In the genomic region with DNA sequence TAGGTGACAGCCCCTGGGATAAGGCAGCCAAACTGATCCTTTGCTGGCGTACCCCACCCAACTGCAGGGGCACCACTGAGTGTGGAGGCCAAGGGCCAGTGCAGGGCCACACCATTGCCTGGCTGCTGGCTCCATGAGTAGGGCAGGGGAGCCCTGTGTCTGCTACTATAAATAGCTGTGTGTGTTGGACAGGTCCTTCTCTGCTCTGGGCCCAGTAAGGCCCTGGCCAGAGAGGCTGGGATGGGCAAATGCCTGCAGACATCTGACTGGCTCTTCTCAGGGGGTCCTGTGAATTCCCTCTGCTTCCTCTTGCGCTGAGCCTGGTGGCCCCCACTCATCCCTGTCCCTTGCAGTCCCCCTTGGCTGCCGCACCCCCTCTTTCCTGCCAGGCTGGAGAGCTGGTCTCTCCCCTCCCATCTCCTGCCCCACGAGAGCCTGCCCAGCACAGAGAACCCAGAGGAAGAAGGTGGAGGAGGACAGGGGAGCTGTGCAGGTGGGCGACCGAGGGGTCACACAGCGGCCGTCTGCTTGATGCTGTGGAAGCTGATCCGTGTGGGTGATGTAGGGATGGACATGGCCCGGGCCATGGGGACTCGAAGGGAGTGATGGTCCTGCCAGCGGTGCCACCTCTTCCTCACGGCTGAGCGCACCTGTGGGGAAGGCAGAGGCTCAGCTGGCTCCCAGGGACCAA, we compare ENCODE assay signal across 25 cellular contexts. TPM values are rescaled to one million over a fixed set of nuclear protein-coding genes. Genes with fewer than 3 reads are reported as not detected.
DNase-seq lines count a peak whose midpoint lies in the region; ATAC-seq, FAIRE-seq and TF ChIP-seq lines count a peak whose summit lies in the region.
"Had no signal": no experiment of that assay in that cellular context is flagged by ENCODE, and none has a peak within 500 bp of the region (broad histone marks: within the 10 kb centered on the region; RNA-seq: fewer than 3 reads in every experiment).

No MANE protein-coding gene starts in this region.

- dilution Hi-C loops in IMR-90 (cut with HindIII; ENCODE audit: low sequenced_read_pairs, unreplicated experiment) = no loop called here

- POLR2A ChIA-PET in activated naive CD8-positive, alpha-beta T cell treated with anti-CD3 and anti-CD28 coated beads, Interleukin-2, amount 10 ng/mL, durations not matched to agents 7 days and 5 days (lab: Charles Lee) = no interaction called here
- POLR2A ChIA-PET in IMR-90 (lab: Charles Lee; ENCODE audit: unreplicated experiment) = no interaction called here

- H3K27me3 Mint-ChIP-seq in activated naive CD8-positive, alpha-beta T cell treated with anti-CD3 and anti-CD28 coated beads, Interleukin-2, amount 10 ng/mL, durations not matched to agents 7 days and 5 days = no peaks in the 10 kb centered on the region
- no peaks in the 10 kb centered on the region for H3K27me3 Mint-ChIP-seq in activated naive CD8-positive, alpha-beta T cell treated with anti-CD3 and anti-CD28 coated beads, Interleukin-2, amount 50 U/mL, for 24 hours
- H3K27me3 Mint-ChIP-seq in natural killer cell (ENCODE audit: low read depth in 2 of 2) = no peaks in the 10 kb centered on the region

- TF ChIP-seq RAD21 in IMR-90 (IDR thresholded peaks at IDR 0.05; ENCODE audit: low read length) = no peak

- H2BK5ac ChIP-seq in IMR-90 (ENCODE audit: low read depth, low read length, poor library complexity, severe bottlenecking) = no peak overlapping the region

- no peaks in the 10 kb centered on the region for H3K9me3 Mint-ChIP-seq in activated naive CD8-positive, alpha-beta T cell treated with anti-CD3 and anti-CD28 coated beads, Interleukin-2, amount 10 ng/mL, durations not matched to agents 7 days and 5 days
- no peaks in the 10 kb centered on the region for H3K9me3 Mint-ChIP-seq in activated naive CD8-positive, alpha-beta T cell treated with anti-CD3 and anti-CD28 coated beads, Interleukin-2, amount 50 U/mL, for 24 hours
- no peaks in the 10 kb centered on the region for H3K9me3 Mint-ChIP-seq in natural killer cell

- no peak overlapping the region for H2AK5ac ChIP-seq in IMR-90 (ENCODE audit: low read depth, low read length)

- H2AK9ac ChIP-seq in IMR-90 (replicated peaks; ENCODE audit: low read depth, low read length, poor library complexity) = peak overlapping the region; percentile 34

- H2BK15ac ChIP-seq in IMR-90 (ENCODE audit: low read depth, low read length) = no peak overlapping the region

- H3K4me1 Mint-ChIP-seq in activated naive CD8-positive, alpha-beta T cell treated with anti-CD3 and anti-CD28 coated beads, Interleukin-2, amount 10 ng/mL, durations not matched to agents 7 days and 5 days = no peaks in the 10 kb centered on the region
- no peaks in the 10 kb centered on the region for H3K4me1 Mint-ChIP-seq in activated naive CD8-positive, alpha-beta T cell treated with anti-CD3 and anti-CD28 coated beads, Interleukin-2, amount 50 U/mL, for 24 hours
- no peaks in the 10 kb centered on the region for H3K4me1 Mint-ChIP-seq in natural killer cell

- H3K56ac ChIP-seq in IMR-90 (ENCODE audit: extremely low read depth, insufficient read depth, low read length) = no peak overlapping the region

- H4K5ac ChIP-seq in IMR-90 (ENCODE audit: low read depth, low read length) = no peak overlapping the region

- ATAC-seq in activated naive CD8-positive, alpha-beta T cell treated with anti-CD3 and anti-CD28 coated beads, Interleukin-2, amount 10 ng/mL, durations not matched to agents 7 days and 5 days (ENCODE audit: low read depth) = no peak
- ATAC-seq in activated naive CD8-positive, alpha-beta T cell treated with anti-CD3 and anti-CD28 coated beads, Interleukin-2, amount 50 U/mL, for 24 hours = no peak
- ATAC-seq in IMR-90 (ENCODE audit: low read depth) (no peak), natural killer cell (no peak), HG03280 (IDR thresholded peaks at IDR 0.05; ENCODE audit: unreplicated experiment) (no peak)
- ATAC-seq: HCT116 had no signal

- H3K4me3 ChIP-seq in IMR-90 (ENCODE audit: insufficient read depth, low read depth, low read length) (no peak overlapping the region), kidney (ENCODE audit: low read length in 2 of 2) (no peak overlapping the region), osteoblast (ENCODE audit: insufficient read depth, low read length) (no peak overlapping the region)
- H3K4me3 ChIP-seq: GM23248 had no signal

- no peak overlapping the region for H3K14ac ChIP-seq in IMR-90 (replicated peaks; ENCODE audit: low read depth, low read length)

- H3K79me2 ChIP-seq in osteoblast (ENCODE audit: insufficient read depth, low read length) = no peaks in the 10 kb centered on the region

- H2AFZ ChIP-seq in IMR-90 (replicated peaks; ENCODE audit: low read length, poor library complexity) = no peak overlapping the region
- H2AFZ ChIP-seq in osteoblast (ENCODE audit: low read length) = no peak overlapping the region
- H2AFZ ChIP-seq: GM23248 had no signal

- BruUV-seq in IMR-90 (replicated peaks; lab: Mats Ljungman, UMichigan) = no TSS peak

- H3K23ac ChIP-seq in IMR-90 (ENCODE audit: low read depth, low read length) = no peak overlapping the region

- no peak overlapping the region for H2BK20ac ChIP-seq in IMR-90 (ENCODE audit: low read depth, low read length)

- H3K36me3 Mint-ChIP-seq in activated naive CD8-positive, alpha-beta T cell treated with anti-CD3 and anti-CD28 coated beads, Interleukin-2, amount 10 ng/mL, durations not matched to agents 7 days and 5 days = peaks cover 3% of the 10 kb centered on the region
- H3K36me3 Mint-ChIP-seq in activated naive CD8-positive, alpha-beta T cell treated with anti-CD3 and anti-CD28 coated beads, Interleukin-2, amount 50 U/mL, for 24 hours (ENCODE audit: low read depth) = no peaks in the 10 kb centered on the region
- H3K36me3 Mint-ChIP-seq in natural killer cell = no peaks in the 10 kb centered on the region

- H3K9ac ChIP-seq in IMR-90 (ENCODE audit: low read depth, low read length) = no peak overlapping the region
- no peak overlapping the region for H3K9ac ChIP-seq in kidney (ENCODE audit: low read length in 2 of 2)
- H3K9ac ChIP-seq: GM23248, KMS-11 had no signal

- H3K27ac ChIP-seq in IMR-90 (ENCODE audit: insufficient read depth, low read length) (no peak overlapping the region), kidney (ENCODE audit: low read depth in 2 of 2, low read length in 2 of 2) (no peak overlapping the region), osteoblast (ENCODE audit: low read depth, low read length) (no peak overlapping the region)
- H3K27ac ChIP-seq: GM23248, KMS-11 had no signal

- H4K8ac ChIP-seq in IMR-90 (ENCODE audit: low read depth in 2 of 2, low read length in 2 of 2) = no peak overlapping the region

- H3K27ac Mint-ChIP-seq in activated naive CD8-positive, alpha-beta T cell treated with anti-CD3 and anti-CD28 coated beads, Interleukin-2, amount 10 ng/mL, durations not matched to agents 7 days and 5 days = no peak overlapping the region
- H3K27ac Mint-ChIP-seq in activated naive CD8-positive, alpha-beta T cell treated with anti-CD3 and anti-CD28 coated beads, Interleukin-2, amount 50 U/mL, for 24 hours = no peak overlapping the region
- H3K27ac Mint-ChIP-seq in natural killer cell = no peak overlapping the region

- H3K4me3 Mint-ChIP-seq in activated naive CD8-positive, alpha-beta T cell treated with anti-CD3 and anti-CD28 coated beads, Interleukin-2, amount 10 ng/mL, durations not matched to agents 7 days and 5 days = no peak overlapping the region
- H3K4me3 Mint-ChIP-seq in activated naive CD8-positive, alpha-beta T cell treated with anti-CD3 and anti-CD28 coated beads, Interleukin-2, amount 50 U/mL, for 24 hours = no peak overlapping the region
- H3K4me3 Mint-ChIP-seq in natural killer cell = no peak overlapping the region

- FAIRE-seq in kidney (lab: Jason Lieb, UNC) = no peak
- FAIRE-seq: D721Med, GM12891, GM19239, RCC 7860 had no signal

- H3K4me2 ChIP-seq in IMR-90 (ENCODE audit: low read depth, low read length) (no peak overlapping the region), osteoblast (ENCODE audit: insufficient read depth, low read length) (no peak overlapping the region)
- H3K4me2 ChIP-seq: KMS-11 had no signal

- in situ Hi-C loops in IMR-90 (cut with MboI; ENCODE audit: low sequenced_read_pairs) = no loop called here

- H3K36me3 ChIP-seq in IMR-90 (ENCODE audit: control insufficient read depth, insufficient read depth, low read length) (no peaks in the 10 kb centered on the region), kidney (ENCODE audit: control insufficient read depth in 1 of 2, insufficient read depth in 2 of 2, low read length in 2 of 2) (no peaks in the 10 kb centered on the region), osteoblast (ENCODE audit: insufficient read depth, low read length) (no peaks in the 10 kb centered on the region)

- no peaks in the 10 kb centered on the region for H3K9me3 ChIP-seq in IMR-90 (ENCODE audit: control insufficient read depth, insufficient read depth, low read length)
- H3K9me3 ChIP-seq in kidney (ENCODE audit: control insufficient read depth in 1 of 2, low read length in 2 of 2) = no peaks in the 10 kb centered on the region
- no peaks in the 10 kb centered on the region for H3K9me3 ChIP-seq in osteoblast (ENCODE audit: low read depth, low read length)

- no peaks in the 10 kb centered on the region for H3K79me1 ChIP-seq in IMR-90 (ENCODE audit: low read depth in 1 of 2, low read length in 2 of 2)

- H3K4me1 ChIP-seq in IMR-90 (ENCODE audit: control insufficient read depth, insufficient read depth, low read length) (no peaks in the 10 kb centered on the region), kidney (ENCODE audit: control insufficient read depth in 1 of 2, insufficient read depth in 1 of 2, low read depth in 1 of 2, low read length in 2 of 2) (no peaks in the 10 kb centered on the region), osteoblast (ENCODE audit: insufficient read depth, low read length) (no peaks in the 10 kb centered on the region)

- no peak overlapping the region for H2BK120ac ChIP-seq in IMR-90 (ENCODE audit: low read depth, low read length)

- TF ChIP-seq CTCF in IMR-90 (conservative IDR thresholded peaks at IDR 0.05; ENCODE audit: low read depth, low read length) (no peak), kidney (IDR thresholded peaks at IDR 0.05; ENCODE audit: borderline replicate concordance, extremely low read depth, insufficient read depth) (no peak), osteoblast (IDR thresholded peaks at IDR 0.05; ENCODE audit: extremely low read depth, low read depth, low read length) (no peak), natural killer cell (IDR thresholded peaks at IDR 0.05) (no peak)

- TF ChIP-seq POLR2A in IMR-90 (IDR thresholded peaks at IDR 0.05; ENCODE audit: low read depth, low read length) = no peak

- H3K18ac ChIP-seq in IMR-90 (ENCODE audit: low read depth, low read length) = no peak overlapping the region

- CTCF ChIA-PET in IMR-90 (lab: Yijun Ruan, JAX) = interaction anchor here (0.7 kb wide), 1 partner anchor 10 kb away, joined by 3 read pairs; no protein-coding TSS in a partner anchor

- no peaks in the 10 kb centered on the region for H4K20me1 ChIP-seq in IMR-90 (ENCODE audit: insufficient read depth, low read length)
- H4K20me1 ChIP-seq in osteoblast (ENCODE audit: insufficient read depth, low read length) = no peaks in the 10 kb centered on the region

- DNase-seq in activated naive CD8-positive, alpha-beta T cell treated with anti-CD3 and anti-CD28 coated beads, Interleukin-2, amount 10 ng/mL, durations not matched to agents 7 days and 5 days = peak; percentile 22
- DNase-seq in activated naive CD8-positive, alpha-beta T cell treated with anti-CD3 and anti-CD28 coated beads, Interleukin-2, amount 50 U/mL, for 24 hours = no peak
- no peak for DNase-seq in IMR-90
- peak; percentile 54 for DNase-seq in kidney
- peak; percentile 73 for DNase-seq in osteoblast (ENCODE audit: insufficient read length, low spot score, missing footprints)
- no peak for DNase-seq in natural killer cell
- no peak for DNase-seq in AG20443 (ENCODE audit: low spot score)
- DNase-seq: C1 segment of cervical spinal cord, GM23248, NCI-H1417, NCI-H187, NCI-H2107, NCI-H510A, NCI-H774 had no signal

- H3K9me1 ChIP-seq in IMR-90 (ENCODE audit: insufficient read depth, low read length) = no peaks in the 10 kb centered on the region

- no CpG with 5 or more reads among the region's 14 CpGs for WGBS in IMR-90 (ENCODE audit: extremely low coverage in 2 of 2, insufficient read length in 1 of 2), 2 experiments

- H3K4ac ChIP-seq in IMR-90 (ENCODE audit: low read depth, low read length) = no peak overlapping the region

- no peak overlapping the region for H4K91ac ChIP-seq in IMR-90 (ENCODE audit: insufficient read depth, low read depth, low read length)

- intact Hi-C loops in IMR-90 (cut with micrococcal nuclease) = no loop called here
- intact Hi-C loops in kidney (cut with DNase I) = no loop called here
- intact Hi-C loops in natural killer cell (cut with micrococcal nuclease) = no loop called here

- H3K27me3 ChIP-seq in IMR-90 (ENCODE audit: control insufficient read depth, insufficient read depth, low read length) (peaks cover 1% of the 10 kb centered on the region; the same call in 1 of the 2 replicates), osteoblast (ENCODE audit: insufficient read depth, low read length) (no peaks in the 10 kb centered on the region)

RNA-seq across cellular contexts. Expression of gene CRHR2, which starts 29.2 kb away (rescaled TPM):
- total RNA-seq in activated naive CD8-positive, alpha-beta T cell treated with anti-CD3 and anti-CD28 coated beads, Interleukin-2, amount 10 ng/mL, durations not matched to agents 7 days and 5 days = not detected
- total RNA-seq in IMR-90 (2012; rRNA removed) (not detected in 2 replicates), kidney (not detected), osteoblast (not detected in 2 replicates), natural killer cell (not detected)
- polyA plus RNA-seq in IMR-90 (2012; rRNA removed) (not detected in 2 replicates), kidney (ENCODE audit: insufficient read depth, low read depth, low replicate concordance) (not detected)
- polyA plus RNA-seq in IMR-90 (2012; cell fraction: cytosol; rRNA removed) = not detected in 2 replicates
- not detected in 2 replicates for polyA plus RNA-seq in IMR-90 (2012; cell fraction: nucleus; rRNA removed; ENCODE audit: low replicate concordance)
- total RNA-seq: A673, GM23248, HT-29, M059J, OCI-LY7 had no signal

RNA-seq across cellular contexts. Expression of gene GARS1, which starts 58.4 kb away (rescaled TPM):
- 100 to 1,000 TPM; 150 to 154 TPM for total RNA-seq in activated naive CD8-positive, alpha-beta T cell treated with anti-CD3 and anti-CD28 coated beads, Interleukin-2, amount 10 ng/mL, durations not matched to agents 7 days and 5 days
- total RNA-seq in IMR-90 (2012; rRNA removed) = 105 and 209 TPM in 2 replicates
- 494 and 551 TPM in 2 replicates for polyA plus RNA-seq in IMR-90 (2012; rRNA removed)
- 298 and 1,288 TPM in 2 replicates for polyA plus RNA-seq in IMR-90 (2012; cell fraction: cytosol; rRNA removed)
- 125 and 513 TPM in 2 replicates for polyA plus RNA-seq in IMR-90 (2012; cell fraction: nucleus; rRNA removed; ENCODE audit: low replicate concordance)
- total RNA-seq in kidney = 104 TPM
- polyA plus RNA-seq in kidney (ENCODE audit: insufficient read depth, low read depth, low replicate concordance) = 84.3 TPM
- total RNA-seq in osteoblast = 417 and 526 TPM in 2 replicates
- total RNA-seq in natural killer cell = 100 to 1,000 TPM in 1 of 3 donors, 10 to 100 TPM in 2; 80.2 to 107 (median 92.4) TPM

Comparison
In these comparisons a context has a peak if more than half of its experiments do, and no peak if none do; other contexts are left out.
1. DNase-seq: peak in activated naive CD8-positive, alpha-beta T cell treated with anti-CD3 and anti-CD28 coated beads, Interleukin-2, amount 10 ng/mL, durations not matched to agents 7 days and 5 days (single experiment), kidney (single experiment) and osteoblast (single experiment); none in activated naive CD8-positive, alpha-beta T cell treated with anti-CD3 and anti-CD28 coated beads, Interleukin-2, amount 50 U/mL, for 24 hours (single experiment), IMR-90 (single experiment), natural killer cell (single experiment) and AG20443 (single experiment).